9 cellular contexts compared by ENCODE assay signal in genomic region chr3:109050591-109051167, GRCh38.
DNase-seq lines count a peak whose midpoint lies in the region; ATAC-seq and TF ChIP-seq lines count a peak whose summit lies in the region.
"Had no signal": no experiment of that assay in that cellular context is flagged by ENCODE, and none has a peak within 500 bp of the region (broad histone marks: within the 10 kb centered on the region; RNA-seq: fewer than 3 reads in every experiment).

No MANE protein-coding gene starts in this region.

- H3K9ac ChIP-seq in OCI-LY1 (ENCODE audit: low read length) = no peak overlapping the region

- no peaks in the 10 kb centered on the region for H3K4me1 Mint-ChIP-seq in CD4-positive, CD25-positive, alpha-beta regulatory T cell
- H3K4me1 Mint-ChIP-seq in endothelial cell (ENCODE audit: unreplicated experiment) = no peaks in the 10 kb centered on the region
- H3K4me1 Mint-ChIP-seq: T-helper 17 cell had no signal

- H2AFZ ChIP-seq in OCI-LY1 (ENCODE audit: low read length) = no peak overlapping the region

- no peaks in the 10 kb centered on the region for H3K27me3 ChIP-seq in CD4-positive, CD25-positive, alpha-beta regulatory T cell (ENCODE audit: control insufficient read depth, insufficient read depth, low read length)
- no peaks in the 10 kb centered on the region for H3K27me3 ChIP-seq in OCI-LY1 (ENCODE audit: insufficient read depth, low read length)

- H3K9me3 Mint-ChIP-seq in CD4-positive, CD25-positive, alpha-beta regulatory T cell = peaks cover 0 to 4% (median 0%) of the 10 kb centered on the region in 7 donors
- no peaks in the 10 kb centered on the region for H3K9me3 Mint-ChIP-seq in endothelial cell (ENCODE audit: unreplicated experiment)

- H3K27ac ChIP-seq in CD4-positive, CD25-positive, alpha-beta regulatory T cell (ENCODE audit: insufficient read depth, low read length, poor library complexity, severe bottlenecking) = no peak overlapping the region
- no peak overlapping the region for H3K27ac ChIP-seq in OCI-LY1 (ENCODE audit: low read depth, low read length, poor library complexity, severe bottlenecking)

- no peaks in the 10 kb centered on the region for H3K36me3 Mint-ChIP-seq in CD4-positive, CD25-positive, alpha-beta regulatory T cell
- H3K36me3 Mint-ChIP-seq in endothelial cell (ENCODE audit: low read depth, unreplicated experiment) = no peaks in the 10 kb centered on the region

- H3F3A ChIP-seq in OCI-LY1 (ENCODE audit: insufficient read depth, low read length) = no peaks in the 10 kb centered on the region

- H3K9me2 ChIP-seq in OCI-LY1 (ENCODE audit: low read depth, low read length) = no peaks in the 10 kb centered on the region

- no peak overlapping the region for H3K4me2 ChIP-seq in OCI-LY1 (ENCODE audit: low read length)

- H4K20me1 ChIP-seq in OCI-LY1 (ENCODE audit: insufficient read depth, low read length) = no peaks in the 10 kb centered on the region

- no peak overlapping the region for H3K4me3 ChIP-seq in CD4-positive, CD25-positive, alpha-beta regulatory T cell (ENCODE audit: low read depth, low read length)
- H3K4me3 ChIP-seq in OCI-LY1 (ENCODE audit: low read depth, low read length, poor library complexity, severe bottlenecking) = no peak overlapping the region

- DNase-seq in CD4-positive, CD25-positive, alpha-beta regulatory T cell = peak in 2 of 3 donors; percentile 3 to 38
- DNase-seq in endothelial cell (ENCODE audit: low spot score) = no peak
- peak; percentile 30 for DNase-seq in stimulated activated CD8-positive, alpha-beta memory T cell treated with anti-CD3 and anti-CD28 coated beads, Interleukin-4, amount 100 ng/mL, for 48 hours

- H3K4me1 ChIP-seq in CD4-positive, CD25-positive, alpha-beta regulatory T cell (ENCODE audit: control insufficient read depth, insufficient read depth, low read length, poor library complexity, severe bottlenecking) = no peaks in the 10 kb centered on the region
- H3K4me1 ChIP-seq in OCI-LY1 (ENCODE audit: insufficient read depth, low read length, severe bottlenecking) = no peaks in the 10 kb centered on the region

- H3K9me3 ChIP-seq in CD4-positive, CD25-positive, alpha-beta regulatory T cell (ENCODE audit: control insufficient read depth in 2 of 2, low read length in 2 of 2) = no peaks in the 10 kb centered on the region
- H3K9me3 ChIP-seq in OCI-LY1 (ENCODE audit: low read length) = no peaks in the 10 kb centered on the region

- peak overlapping the region in 1 of 4 donors; percentile 43 for H3K4me3 Mint-ChIP-seq in CD4-positive, CD25-positive, alpha-beta regulatory T cell
- H3K4me3 Mint-ChIP-seq in endothelial cell (ENCODE audit: unreplicated experiment) = no peak overlapping the region
- H3K4me3 Mint-ChIP-seq: T-helper 17 cell had no signal

- H3K79me2 ChIP-seq in OCI-LY1 (ENCODE audit: insufficient read depth, low read length) = no peaks in the 10 kb centered on the region

- peaks cover 10% of the 10 kb centered on the region for H3K27me3 Mint-ChIP-seq in CD4-positive, CD25-positive, alpha-beta regulatory T cell
- H3K27me3 Mint-ChIP-seq in endothelial cell (ENCODE audit: unreplicated experiment) = no peaks in the 10 kb centered on the region

- ATAC-seq in CD4-positive, CD25-positive, alpha-beta regulatory T cell (ENCODE audit: low read depth in 2 of 2) = no peak
- peak; percentile 79 for ATAC-seq in GM18502 (IDR thresholded peaks at IDR 0.05; ENCODE audit: poor library complexity, unreplicated experiment)
- ATAC-seq in HG03139 (IDR thresholded peaks at IDR 0.05; ENCODE audit: unreplicated experiment) = peak; percentile 66
- ATAC-seq in HG02840 (IDR thresholded peaks at IDR 0.05; ENCODE audit: low FRiP score, unreplicated experiment) = no peak
- no peak for ATAC-seq in HG03521 (IDR thresholded peaks at IDR 0.05; ENCODE audit: unreplicated experiment)
- ATAC-seq: T-helper 17 cell had no signal

- no peaks in the 10 kb centered on the region for H3K36me3 ChIP-seq in CD4-positive, CD25-positive, alpha-beta regulatory T cell (ENCODE audit: control insufficient read depth, insufficient read depth, low read length)
- H3K36me3 ChIP-seq in OCI-LY1 (ENCODE audit: insufficient read depth, low read length) = no peaks in the 10 kb centered on the region

- peak; percentile 73 for TF ChIP-seq CTCF in OCI-LY1 (IDR thresholded peaks at IDR 0.05; ENCODE audit: low read length)
- peak; percentile 68 for TF ChIP-seq CTCF in endothelial cell (IDR thresholded peaks at IDR 0.05; ENCODE audit: unreplicated experiment)

- no peak overlapping the region for H3K27ac Mint-ChIP-seq in CD4-positive, CD25-positive, alpha-beta regulatory T cell
- H3K27ac Mint-ChIP-seq in endothelial cell (ENCODE audit: unreplicated experiment) = no peak overlapping the region
- H3K27ac Mint-ChIP-seq: T-helper 17 cell had no signal

Comparison
In these comparisons a context has a peak if more than half of its experiments do, and no peak if none do; other contexts are left out.
1. ATAC-seq: peak in GM18502 (single experiment) and HG03139 (single experiment); none in CD4-positive, CD25-positive, alpha-beta regulatory T cell (0 of 2), HG02840 (single experiment) and HG03521 (single experiment).